In genomic region chr10:73908853-73909611, GRCh38 we compare ENCODE assay signal across 8 cellular contexts. TPM values are rescaled to one million over a fixed set of nuclear protein-coding genes. Genes with fewer than 3 reads are reported as not detected.
DNase-seq lines count a peak whose midpoint lies in the region; ATAC-seq, FAIRE-seq and TF ChIP-seq lines count a peak whose summit lies in the region.

No MANE protein-coding gene starts in this region.

- H3K36me3 ChIP-seq in mesendoderm (ENCODE audit: control insufficient read depth, insufficient read depth, low read length) = no peaks in the 10 kb centered on the region
- H3K36me3 ChIP-seq in tibial nerve = no peaks in the 10 kb centered on the region

- H3K4me2 ChIP-seq in mesendoderm (ENCODE audit: low read length) = no peak overlapping the region

- no peak overlapping the region for H4K8ac ChIP-seq in mesendoderm (ENCODE audit: low read depth, low read length)

- H3K27ac ChIP-seq in mesendoderm (ENCODE audit: low read depth, low read length) (no peak overlapping the region), tibial nerve (peak overlapping the region in 3 of 4 donors; percentile 3 to 82 (median 34))

- H3K4ac ChIP-seq in mesendoderm (ENCODE audit: low read depth, low read length) = peak overlapping the region; percentile 39

- no TSS peak for BruUV-seq in MCF 10A (replicated peaks; lab: Mats Ljungman, UMichigan)

- peaks cover 4% of the 10 kb centered on the region for H3K79me1 ChIP-seq in mesendoderm (ENCODE audit: low read length)

- FAIRE-seq in GM18507 (lab: Jason Lieb, UNC) = peak; percentile 89

- intact Hi-C loops in MCF 10A (cut with micrococcal nuclease) = no loop called here

- no peak for TF ChIP-seq CTCF in MCF 10A (IDR thresholded peaks at IDR 0.05; ENCODE audit: unreplicated experiment)
- TF ChIP-seq CTCF in tibial nerve (IDR thresholded peaks at IDR 0.05) = no peak

- H2BK15ac ChIP-seq in mesendoderm (replicated peaks; ENCODE audit: low read depth) = peak overlapping the region; percentile 10

- H3K9me3 Mint-ChIP-seq in MCF 10A (ENCODE audit: unreplicated experiment) = no peaks in the 10 kb centered on the region

- no peak overlapping the region for H3K23ac ChIP-seq in mesendoderm (ENCODE audit: low read length)

- H4K5ac ChIP-seq in mesendoderm (ENCODE audit: low read length) = no peak overlapping the region

- H3K9me3 ChIP-seq in tibial nerve = no peaks in the 10 kb centered on the region

- H3K27ac Mint-ChIP-seq in MCF 10A (ENCODE audit: low read depth, unreplicated experiment) = peak overlapping the region; percentile 70

- no peak overlapping the region for H2AK5ac ChIP-seq in mesendoderm (ENCODE audit: low read length)

- peak in 1 of 2 donors; percentile 15 for TF ChIP-seq EP300 in tibial nerve (IDR thresholded peaks at IDR 0.05)

- POLR2A ChIA-PET in MCF 10A (lab: Yijun Ruan, JAX) = interaction anchor here (0.6 to 6.0 kb wide), 6 partner anchors 11 to 1301 kb away, joined by 3 to 88 read pairs (median 8); partner anchors contain the start of gene VDAC2

- H3K79me2 ChIP-seq in mesendoderm (ENCODE audit: control insufficient read depth, insufficient read depth, low read length) = no peaks in the 10 kb centered on the region

- peaks cover 5% of the 10 kb centered on the region for H3K36me3 Mint-ChIP-seq in MCF 10A (ENCODE audit: insufficient read depth, unreplicated experiment)

- H3K4me3 ChIP-seq in mesendoderm (ENCODE audit: low read length) = no peak overlapping the region
- H3K4me3 ChIP-seq in tibial nerve = no peak overlapping the region

- CTCF ChIA-PET in MCF 10A (lab: Yijun Ruan, JAX) = interaction anchor here (0.9 to 3.5 kb wide), 2 partner anchors 13 to 22 kb away, joined by 3 to 16 read pairs; no protein-coding TSS in a partner anchor

- no peak for DNase-seq in GM18507 (ENCODE audit: extremely low spot score, insufficient read length, low read depth)
- DNase-seq in SW480 (ENCODE audit: low spot score) = peak; percentile 54
- DNase-seq in MCF 10A (ENCODE audit: unreplicated experiment) = peak; percentile 97
- DNase-seq in mesendoderm = peak; percentile 82
- DNase-seq in tibial nerve (ENCODE audit: low spot score in 2 of 2) = peak in 1 of 2 donors; percentile 40
- no peak for DNase-seq in NCI-H446 (lab: John Stamatoyannopoulos, UW)
- DNase-seq in NCI-H345 (lab: John Stamatoyannopoulos, UW) = no peak

- ATAC-seq in HG03439 (IDR thresholded peaks at IDR 0.05; ENCODE audit: unreplicated experiment) = peak; percentile 60

- peaks cover 16% of the 10 kb centered on the region for H3K4me1 ChIP-seq in mesendoderm (ENCODE audit: control insufficient read depth, low read depth, low read length)
- H3K4me1 ChIP-seq in tibial nerve = peaks cover 0 to 71% (median 34%) of the 10 kb centered on the region in 4 donors

- peak overlapping the region; percentile 1 for H3K56ac ChIP-seq in mesendoderm (ENCODE audit: low read length)

- no peak overlapping the region for H3K9ac ChIP-seq in mesendoderm (ENCODE audit: low read length)

- no peak overlapping the region for H3K4me3 Mint-ChIP-seq in MCF 10A (ENCODE audit: unreplicated experiment)

- no peak for TF ChIP-seq POLR2A in tibial nerve (IDR thresholded peaks at IDR 0.05)

- no peaks in the 10 kb centered on the region for H3K27me3 ChIP-seq in mesendoderm (ENCODE audit: insufficient read depth, low read length, poor library complexity)
- H3K27me3 ChIP-seq in tibial nerve = peaks cover 0 to 8% of the 10 kb centered on the region in 2 donors

- H2BK5ac ChIP-seq in mesendoderm (ENCODE audit: low read length) = no peak overlapping the region

- peak overlapping the region; percentile 4 for H3K18ac ChIP-seq in mesendoderm (ENCODE audit: low read length)

- no CpG with 5 or more reads among the region's 11 CpGs for WGBS in mesendoderm (ENCODE audit: extremely low coverage, insufficient coverage, low lambda C conversion rate)
- WGBS in tibial nerve, 2 donors = 54 to 61% methylated on average over 10 to 11 of the region's 11 CpGs

- peaks cover 62% of the 10 kb centered on the region for H3K4me1 Mint-ChIP-seq in MCF 10A (ENCODE audit: insufficient read depth, unreplicated experiment)

- H2BK120ac ChIP-seq in mesendoderm (ENCODE audit: low read depth, low read length) = no peak overlapping the region

- H3K27me3 Mint-ChIP-seq in MCF 10A (ENCODE audit: insufficient read depth, unreplicated experiment) = no peaks in the 10 kb centered on the region

RNA-seq across cellular contexts. Expression of gene PLAU, which starts 1.9 kb away (rescaled TPM):
- 17.3 and 30.6 TPM in 2 replicates for total RNA-seq in MCF 10A (2022)
- polyA plus RNA-seq in mesendoderm (2013, experiment 1 of 2) = 15.7 TPM
- 15.6 TPM for polyA plus RNA-seq in mesendoderm (2013, experiment 2 of 2)
- total RNA-seq in tibial nerve = 1 to 10 TPM; 2.5 to 7.8 (median 3.5) TPM

RNA-seq across cellular contexts. Expression of gene CAMK2G, which starts 34.7 kb away (rescaled TPM):
- total RNA-seq in MCF 10A (2022) (10.9 and 13.7 TPM in 2 replicates), tibial nerve (10 to 100 TPM; 26.4 to 43.5 (median 35.1) TPM)
- 13.0 TPM for polyA plus RNA-seq in mesendoderm (2013, experiment 1 of 2)
- 13.1 TPM for polyA plus RNA-seq in mesendoderm (2013, experiment 2 of 2)

Comparison
In these comparisons a context has a peak if more than half of its experiments do, and no peak if none do; other contexts are left out.
1. DNase-seq: peak in SW480 (single experiment), MCF 10A (single experiment) and mesendoderm (single experiment); none in GM18507 (single experiment), NCI-H446 (0 of 2) and NCI-H345 (single experiment).